1 cellular context compared by ENCODE assay signal in the genomic region with DNA sequence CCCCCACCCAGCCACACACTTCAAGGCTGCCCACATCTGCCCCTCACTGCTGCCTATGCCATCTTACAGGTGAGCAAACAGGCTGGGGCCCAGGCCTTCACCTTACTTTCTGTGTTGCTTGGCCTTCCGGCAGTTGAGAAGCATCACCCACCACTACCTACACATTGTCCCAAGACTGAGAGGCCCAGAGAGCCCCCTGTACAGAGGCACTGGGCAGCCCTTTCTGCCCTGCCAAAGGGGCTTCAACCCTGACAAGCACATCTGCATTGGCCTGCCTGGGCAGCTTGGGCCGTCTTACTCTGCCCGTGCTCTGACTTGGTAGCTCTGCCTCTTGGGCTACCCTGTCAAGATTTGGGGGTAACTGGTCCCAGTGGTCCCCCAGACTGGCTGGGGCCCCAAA.
TF ChIP-seq lines count a peak whose summit lies in the region.

No MANE protein-coding gene starts in this region.

TF ChIP-seq in K562, 482 proteins besides CTCF, POLR2A, EP300 and RAD21:
- TF ChIP-seq ASH1L (IDR thresholded peaks at IDR 0.05; ENCODE audit: borderline replicate concordance, low read depth, partially characterized antibody) (no peak), ZNF347 (CRISPR knock-in tag; IDR thresholded peaks at IDR 0.05; ENCODE audit: low read depth) (no peak), ZNF282 (CRISPR knock-in tag; IDR thresholded peaks at IDR 0.05) (no peak), BCL6 (CRISPR knock-in tag; IDR thresholded peaks at IDR 0.05) (no peak)
